33 cellular contexts compared by ENCODE assay signal in genomic region chr14:50051706-50052105, GRCh38.
"Had no signal": no experiment of that assay in that cellular context is flagged by ENCODE, and none has a peak within 500 bp of the region (broad histone marks: within the 10 kb centered on the region; RNA-seq: fewer than 3 reads in every experiment).

No MANE protein-coding gene starts in this region.

- H3K27me3 Mint-ChIP-seq: activated B cell treated with CpG ODN at 0.5 μM for 24 hours; activated CD8-positive, alpha-beta T cell treated with anti-CD3 and anti-CD28 coated beads for 36 hours; activated naive CD4-positive, alpha-beta T cell treated with anti-CD3 and anti-CD28 coated beads, Interleukin-2, amount 50 U/mL, for 24 hours; activated naive CD8-positive, alpha-beta T cell treated with anti-CD3 and anti-CD28 coated beads, Interleukin-2, amount 10 ng/mL, durations not matched to agents 7 days and 5 days; central memory CD8-positive, alpha-beta T cell had no signal

- H3K4me3 Mint-ChIP-seq: activated B cell treated with CpG ODN at 0.5 μM for 24 hours; activated CD8-positive, alpha-beta T cell treated with anti-CD3 and anti-CD28 coated beads for 36 hours; activated naive CD4-positive, alpha-beta T cell treated with anti-CD3 and anti-CD28 coated beads, Interleukin-2, amount 50 U/mL, for 24 hours; activated naive CD8-positive, alpha-beta T cell treated with anti-CD3 and anti-CD28 coated beads, Interleukin-2, amount 10 ng/mL, durations not matched to agents 7 days and 5 days; activated T-cell treated with anti-CD3 and anti-CD28 coated beads, Interleukin-2, amount 50 U/mL, for 4 hours; activated T-helper 1 cell treated with anti-CD3 and anti-CD28 coated beads, Interleukin-12 subunit alpha, Interleukin-12 subunit beta, Interleukin-2, Interleukin-4 antibody, amounts not matched to agents 30 ng/mL and 10 ng/mL and 1 ng/mL, durations not matched to agents 14 hours and 24 hours and 36 hours; central memory CD8-positive, alpha-beta T cell; T-helper 1 cell treated with Interleukin-12 subunit alpha and Interleukin-12 subunit beta and Interleukin-4 antibody, amounts not matched to agents 30 μg/mL and 1 μg/mL, for 36 hours had no signal

- H3K27ac Mint-ChIP-seq: activated B cell treated with CpG ODN at 0.5 μM for 24 hours; activated CD8-positive, alpha-beta T cell treated with anti-CD3 and anti-CD28 coated beads for 36 hours; activated naive CD4-positive, alpha-beta T cell treated with anti-CD3 and anti-CD28 coated beads, Interleukin-2, amount 50 U/mL, for 24 hours; activated naive CD8-positive, alpha-beta T cell treated with anti-CD3 and anti-CD28 coated beads, Interleukin-2, amount 10 ng/mL, durations not matched to agents 7 days and 5 days had no signal

- DNase-seq: activated B cell treated with CpG ODN at 0.5 μM for 24 hours; activated CD4-positive, alpha-beta T cell treated with anti-CD3 and anti-CD28 coated beads for 4 hours; activated CD4-positive, alpha-beta T cell treated with anti-CD3 and anti-CD28 coated beads, Interleukin-2, amount 50 U/mL, for 4 hours; activated CD4-positive, CD25-positive, alpha-beta regulatory T cell treated with anti-CD3 and anti-CD28 coated beads, Interleukin-2, amount 50 U/mL, for 72 hours; activated CD8-positive, alpha-beta T cell treated with anti-CD3 and anti-CD28 coated beads for 36 hours; activated effector memory CD4-positive, alpha-beta T cell treated with Interleukin-2 at 50 U/mL for 16 hours; activated naive CD8-positive, alpha-beta T cell treated with anti-CD3 and anti-CD28 coated beads, Interleukin-2, amount 10 ng/mL, durations not matched to agents 7 days and 5 days; activated T-cell treated with anti-CD3 and anti-CD28 coated beads, Interleukin-2, amount 50 U/mL, for 4 hours; amygdala; Kasumi-1; KG1; MG63; NCI-H1048; NCI-H1436 treated with DMSO at 0.1 percent for 48 hours; NCI-H1694 treated with DMSO at 0.1 percent for 48 hours; NCI-H2029; NCI-H345; NCI-H524 treated with DMSO at 0.1 percent for 48 hours; NK-92 treated with Interleukin-12 subunit alpha and Interleukin-12 subunit beta, amount 100 ng/mL, for 24 hours; PC-3; Peyer's patch; RPMI8226; SHP77 treated with DMSO at 0.1 percent for 48 hours; SK-N-SH; T-helper 9 cell had no signal

- H3K27ac ChIP-seq: ascending aorta, cardiac muscle cell, Peyer's patch, SJSA1, VCaP had no signal

- H3K27me3 ChIP-seq: ascending aorta, cardiac muscle cell, MG63, Peyer's patch, SJSA1 had no signal

- H3K9me3 ChIP-seq: ascending aorta, MG63, Peyer's patch, SJSA1, SK-N-SH had no signal

- H3K36me3 ChIP-seq: ascending aorta, cardiac muscle cell, MG63, Peyer's patch, SJSA1 had no signal

- H3K4me3 ChIP-seq: ascending aorta, cardiac muscle cell, MG63, Peyer's patch, SJSA1 had no signal

- H3K9me3 Mint-ChIP-seq: activated B cell treated with CpG ODN at 0.5 μM for 24 hours; activated CD8-positive, alpha-beta T cell treated with anti-CD3 and anti-CD28 coated beads for 36 hours; activated naive CD4-positive, alpha-beta T cell treated with anti-CD3 and anti-CD28 coated beads, Interleukin-2, amount 50 U/mL, for 24 hours; activated T-cell treated with anti-CD3 and anti-CD28 coated beads, Interleukin-2, amount 50 U/mL, for 4 hours; activated T-helper 1 cell treated with anti-CD3 and anti-CD28 coated beads, Interleukin-12 subunit alpha, Interleukin-12 subunit beta, Interleukin-2, Interleukin-4 antibody, amounts not matched to agents 30 ng/mL and 10 ng/mL and 1 ng/mL, durations not matched to agents 14 hours and 24 hours and 36 hours; central memory CD8-positive, alpha-beta T cell; T-helper 1 cell treated with Interleukin-12 subunit alpha and Interleukin-12 subunit beta and Interleukin-4 antibody, amounts not matched to agents 30 μg/mL and 1 μg/mL, for 36 hours had no signal

- H3K4me1 ChIP-seq: ascending aorta, SJSA1 had no signal

- ATAC-seq: activated CD8-positive, alpha-beta T cell treated with anti-CD3 and anti-CD28 coated beads for 36 hours; activated T-cell treated with anti-CD3 and anti-CD28 coated beads, Interleukin-2, amount 50 U/mL, for 4 hours; PC-3 had no signal
